8 cellular contexts compared by ENCODE assay signal in genomic region chr17:43393944-43394482, GRCh38. TPM values are rescaled to one million over a fixed set of nuclear protein-coding genes. Genes with fewer than 3 reads are reported as not detected.
DNase-seq lines count a peak whose midpoint lies in the region; ATAC-seq and TF ChIP-seq lines count a peak whose summit lies in the region.

No MANE protein-coding gene starts in this region.

- DNase-seq in DMS 273 treated with DMSO at 0.1 percent for 48 hours (lab: John Stamatoyannopoulos, UW) = peak; percentile 61
- DNase-seq in RPMI7951 (ENCODE audit: low read depth) = peak; percentile 83
- peak; percentile 72 to 79 for DNase-seq in activated T-helper 1 cell treated with anti-CD3 and anti-CD28 coated beads, Interleukin-2, amount 50 U/mL, for 16 hours (ENCODE audit: low read depth in 1 of 2, low spot score in 1 of 2)
- peak; percentile 89 for DNase-seq in fibroblast of mammary gland (ENCODE audit: low read depth)
- peak; percentile 89 for DNase-seq in nephron progenitor cell
- DNase-seq in stimulated activated naive CD4-positive, alpha-beta T cell (lab: John Stamatoyannopoulos, UW) = peak; percentile 67 to 91 (median 87)

- TF ChIP-seq CTCF in LNCAP (IDR thresholded peaks at IDR 0.05) (peak; percentile 82), fibroblast of mammary gland (conservative IDR thresholded peaks at IDR 0.05; ENCODE audit: control insufficient read depth, insufficient read depth, low read depth, low read length) (peak; percentile 91), nephron progenitor cell (IDR thresholded peaks at IDR 0.05) (peak; percentile 90)

- no peak overlapping the region for H3K4me3 ChIP-seq in fibroblast of mammary gland (ENCODE audit: control insufficient read depth, low read depth, low read length)

- no peaks in the 10 kb centered on the region for H3K36me3 Mint-ChIP-seq in nephron progenitor cell (ENCODE audit: low read depth)

- H3K27ac Mint-ChIP-seq in nephron progenitor cell = peak overlapping the region; percentile 54

- no peak overlapping the region for H3K4me3 Mint-ChIP-seq in nephron progenitor cell

- peaks cover 45% of the 10 kb centered on the region for H3K4me1 Mint-ChIP-seq in nephron progenitor cell

- no peak for ATAC-seq in GM21576 (IDR thresholded peaks at IDR 0.05; ENCODE audit: unreplicated experiment)

- H3K27me3 Mint-ChIP-seq in nephron progenitor cell (ENCODE audit: low read depth, poor library complexity) = no peaks in the 10 kb centered on the region

- no peaks in the 10 kb centered on the region for H3K9me3 Mint-ChIP-seq in nephron progenitor cell

RNA-seq across cellular contexts. Expression of gene ARL4D, which starts 4.8 kb away (rescaled TPM):
- 16.3 and 22.0 TPM in 2 replicates for total RNA-seq in RPMI7951 (2014; rRNA removed; shearing (Covaris generic))
